15 cellular contexts compared by ENCODE assay signal in the genomic region with DNA sequence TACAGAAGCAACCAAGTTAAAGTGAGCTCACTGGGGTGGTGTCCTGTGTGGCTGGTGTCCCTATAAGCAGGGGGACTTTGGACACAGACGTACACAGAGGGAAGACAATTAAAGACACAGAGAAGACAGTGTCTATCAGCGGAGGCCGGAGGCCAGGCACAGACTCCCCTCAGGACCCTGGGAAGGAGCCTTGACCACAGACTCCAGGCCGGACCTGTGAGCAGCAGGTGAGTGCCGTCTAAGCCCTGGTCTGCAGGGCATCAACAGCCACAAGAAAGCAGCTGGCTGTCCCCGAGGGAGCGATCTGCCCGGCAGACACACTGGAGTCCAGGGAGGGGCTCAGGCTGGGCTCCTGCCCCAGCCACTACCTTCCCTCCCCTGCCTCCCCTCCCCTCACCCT.
"Had no signal": no experiment of that assay in that cellular context is flagged by ENCODE, and none has a peak within 500 bp of the region (broad histone marks: within the 10 kb centered on the region; RNA-seq: fewer than 3 reads in every experiment).

No MANE protein-coding gene starts in this region.

- H3K27ac ChIP-seq: adrenal gland, colonic mucosa, esophagus muscularis mucosa, neutrophil, parathyroid adenoma, SK-N-MC, tibial nerve had no signal

- H3K4me3 Mint-ChIP-seq: stimulated activated memory B cell treated with anti-CD40 and anti-IgM and Interleukin-4, amounts not matched to agents 10 μg/mL and 1 μg/mL and 100 μg/mL, for 72 hours had no signal

- ATAC-seq: stimulated activated memory B cell treated with anti-CD40 and anti-IgM and Interleukin-4, amounts not matched to agents 10 μg/mL and 1 μg/mL and 100 μg/mL, for 72 hours had no signal

- H3K9me3 ChIP-seq: adrenal gland, colonic mucosa, neutrophil had no signal

- H3K4me1 Mint-ChIP-seq: stimulated activated memory B cell treated with anti-CD40 and anti-IgM and Interleukin-4, amounts not matched to agents 10 μg/mL and 1 μg/mL and 100 μg/mL, for 72 hours had no signal

- H3K4me3 ChIP-seq: adrenal gland, colonic mucosa, esophagus muscularis mucosa, SK-N-MC, tibial nerve had no signal

- H3K27ac Mint-ChIP-seq: stimulated activated memory B cell treated with anti-CD40 and anti-IgM and Interleukin-4, amounts not matched to agents 10 μg/mL and 1 μg/mL and 100 μg/mL, for 72 hours had no signal

- H3K27me3 ChIP-seq: adrenal gland, colonic mucosa, neutrophil had no signal

- H3K4me1 ChIP-seq: adrenal gland, colonic mucosa, esophagus muscularis mucosa, parathyroid adenoma, tibial nerve had no signal

- H3K36me3 Mint-ChIP-seq: stimulated activated memory B cell treated with anti-CD40 and anti-IgM and Interleukin-4, amounts not matched to agents 10 μg/mL and 1 μg/mL and 100 μg/mL, for 72 hours had no signal

- H3K9me3 Mint-ChIP-seq: stimulated activated memory B cell treated with anti-CD40 and anti-IgM and Interleukin-4, amounts not matched to agents 10 μg/mL and 1 μg/mL and 100 μg/mL, for 72 hours had no signal

- DNase-seq: activated CD4-positive, alpha-beta T cell treated with anti-CD3 and anti-CD28 coated beads, Interleukin-2, amount 50 U/mL, for 4 hours; activated CD4-positive, CD25-positive, alpha-beta regulatory T cell treated with anti-CD3 and anti-CD28 coated beads, Interleukin-2, amount 50 U/mL, for 72 hours; activated T-cell treated with anti-CD3 and anti-CD28 coated beads, Interleukin-2, amount 50 U/mL, for 48 hours; caudate nucleus; colonic mucosa; hippocampal formation; T-helper 1 cell; T1000 had no signal

- H3K36me3 ChIP-seq: adrenal gland, colonic mucosa, esophagus muscularis mucosa, neutrophil, tibial nerve had no signal

- H3K9ac ChIP-seq: parathyroid adenoma had no signal
